In the genomic region with DNA sequence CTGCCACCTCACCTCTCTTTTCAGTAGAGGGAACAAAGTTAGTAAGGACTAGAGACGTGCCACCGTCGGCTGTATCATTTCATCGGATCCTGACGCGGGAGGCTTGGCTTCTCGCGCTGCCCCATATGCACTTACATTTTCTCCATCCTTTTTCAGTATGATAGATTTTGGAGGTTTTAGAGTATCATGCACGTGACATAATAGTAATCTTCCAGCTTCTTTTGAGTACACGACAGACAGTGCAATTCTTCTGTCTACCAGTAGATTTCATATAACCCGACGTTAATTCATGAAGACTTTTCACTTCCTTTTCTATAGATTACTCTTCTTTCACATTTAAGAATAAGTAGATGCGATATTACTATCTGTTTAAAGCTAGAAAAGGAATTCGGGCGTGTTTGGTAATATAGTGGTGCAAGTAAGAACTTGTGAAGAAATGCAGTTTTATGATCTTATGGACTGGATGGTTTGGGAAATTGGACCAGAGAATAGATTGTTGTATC, we compare ENCODE assay signal across 8 cellular contexts. TPM values are rescaled to one million over a fixed set of nuclear protein-coding genes. Genes with fewer than 3 reads are reported as not detected.
DNase-seq lines count a peak whose midpoint lies in the region; ATAC-seq lines count a peak whose summit lies in the region.

No MANE protein-coding gene starts in this region.

- peaks cover 38% of the 10 kb centered on the region for H3K4me1 ChIP-seq in HUES64 (ENCODE audit: insufficient read depth, low read length)
- no peaks in the 10 kb centered on the region for H3K4me1 ChIP-seq in mesodermal cell (ENCODE audit: control insufficient read depth, insufficient read depth, low read length, poor library complexity, severe bottlenecking)

- H3K27ac ChIP-seq in HUES64 (ENCODE audit: low read depth, low read length), result no peak overlapping the region; the same call in 1 of the 2 replicates
- no peak overlapping the region for H3K27ac ChIP-seq in mesodermal cell (ENCODE audit: low read depth, low read length, severe bottlenecking)

- 25% methylated on average over 12 of the region's 15 CpGs for WGBS in HUES64
- WGBS in mesodermal cell (ENCODE audit: insufficient coverage in 2 of 2), 2 experiments, result 62 to 77% methylated on average over 3 of the region's 15 CpGs

- peak; percentile 59 for DNase-seq in CD1c-positive myeloid dendritic cell (ENCODE audit: extremely low spot score)
- peak; percentile 7 to 26 for DNase-seq in T47D (ENCODE audit: low read depth in 1 of 2, low spot score in 1 of 2)
- DNase-seq in NCI-H69 (lab: John Stamatoyannopoulos, UW), result no peak
- no peak for DNase-seq in D341Med (ENCODE audit: low spot score)
- no peak for DNase-seq in NK-92 treated with Interleukin-12 subunit alpha and Interleukin-12 subunit beta, amount 100 ng/mL, for 24 hours (lab: John Stamatoyannopoulos, UW)

- H3K9me3 ChIP-seq in HUES64 (ENCODE audit: insufficient read depth, low read depth, low read length) (peaks cover 5% of the 10 kb centered on the region), mesodermal cell (ENCODE audit: control insufficient read depth, low read length) (peaks cover 12% of the 10 kb centered on the region)

- no peaks in the 10 kb centered on the region for H3K36me3 ChIP-seq in HUES64 (ENCODE audit: insufficient read depth, low read length)
- H3K36me3 ChIP-seq in mesodermal cell (ENCODE audit: control insufficient read depth, insufficient read depth, low read length), result no peaks in the 10 kb centered on the region

- H3K9ac ChIP-seq in HUES64 (ENCODE audit: low read depth, low read length), result peak overlapping the region; percentile 71

- peaks cover 41% of the 10 kb centered on the region for H3K27me3 ChIP-seq in HUES64 (ENCODE audit: insufficient read depth, low read length)

- H3K4me3 ChIP-seq in HUES64 (ENCODE audit: low read length) (peak overlapping the region; percentile 85), mesodermal cell (ENCODE audit: extremely low read depth, insufficient read depth, low read length, poor library complexity, severe bottlenecking) (peak overlapping the region; percentile 57)

- no peak for ATAC-seq in HG03135 (IDR thresholded peaks at IDR 0.05; ENCODE audit: unreplicated experiment)

- in situ Hi-C loops in T47D (cut with HindIII; ENCODE audit: low pct_unique_long_range_greater_than_20kb, low sequenced_read_pairs), result no loop called here

RNA-seq across cellular contexts. Expression of a gene that starts 1.0 kb away (rescaled TPM):
- 6.2 TPM for polyA plus RNA-seq in HUES64 (2013, experiment 1 of 2)
- 6.9 TPM for polyA plus RNA-seq in HUES64 (2013, experiment 2 of 2)
- 1.3 TPM for polyA plus RNA-seq in mesodermal cell (2013, experiment 1 of 2)
- 1.2 TPM for polyA plus RNA-seq in mesodermal cell (2013, experiment 2 of 2)

Comparison
In these comparisons a context has a peak if more than half of its experiments do, and no peak if none do; other contexts are left out.
1. DNase-seq: peak in CD1c-positive myeloid dendritic cell (single experiment) and T47D (2 of 2); none in NCI-H69 (single experiment), D341Med (single experiment) and NK-92 treated with Interleukin-12 subunit alpha and Interleukin-12 subunit beta, amount 100 ng/mL, for 24 hours (single experiment).